In the genomic region with DNA sequence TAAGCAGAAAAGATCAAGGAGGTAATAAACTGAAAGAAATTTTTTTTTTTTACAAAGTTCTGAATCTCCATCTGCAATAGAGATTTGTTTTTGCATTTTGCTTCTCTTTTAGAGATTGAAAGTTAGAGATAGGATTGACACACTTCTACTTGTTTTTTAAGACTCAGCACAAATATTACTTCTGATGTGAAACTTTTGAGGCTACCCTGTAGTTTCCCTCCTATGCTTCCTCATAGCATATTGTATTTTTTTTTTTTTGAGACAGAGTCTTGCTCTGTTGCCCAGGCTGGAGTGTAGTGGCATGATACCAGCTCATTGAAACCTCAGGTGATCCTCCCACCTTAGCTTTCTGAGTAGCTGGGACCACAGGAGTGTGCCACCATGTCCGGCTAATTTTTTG, we compare ENCODE assay signal across 12 cellular contexts. TPM values are rescaled to one million over a fixed set of nuclear protein-coding genes. Genes with fewer than 3 reads are reported as not detected.
DNase-seq lines count a peak whose midpoint lies in the region; ATAC-seq and TF ChIP-seq lines count a peak whose summit lies in the region.
"Had no signal": no experiment of that assay in that cellular context is flagged by ENCODE, and none has a peak within 500 bp of the region (broad histone marks: within the 10 kb centered on the region; RNA-seq: fewer than 3 reads in every experiment).

No MANE protein-coding gene starts in this region.

- no peaks in the 10 kb centered on the region for H3K36me3 Mint-ChIP-seq in activated naive CD4-positive, alpha-beta T cell treated with anti-CD3 and anti-CD28 coated beads, Interleukin-2, amount 10 ng/mL, durations not matched to agents 7 days and 5 days
- no peaks in the 10 kb centered on the region for H3K36me3 Mint-ChIP-seq in activated naive CD8-positive, alpha-beta T cell treated with anti-CD3 and anti-CD28 coated beads for 36 hours

- ATAC-seq in HG03064 (IDR thresholded peaks at IDR 0.05; ENCODE audit: low read depth, unreplicated experiment) (peak; percentile 56), foreskin keratinocyte (no peak)

- in situ Hi-C loops in transverse colon (cut with MboI; ENCODE audit: low pct_ligation_motif_present in 1 of 4, low pct_unique_long_range_greater_than_20kb in 1 of 4, low sequenced_read_pairs in 3 of 4) = loop anchor here in 3 of 4 donors (10.0 to 25.0 kb wide), 3 partner anchors 123 to 375 kb away; a partner anchor contains a TSS

- no peak for TF ChIP-seq CTCF in transverse colon (IDR thresholded peaks at IDR 0.05)
- no peak for TF ChIP-seq CTCF in foreskin keratinocyte (conservative IDR thresholded peaks at IDR 0.05)

- CTCF ChIA-PET in activated naive CD4-positive, alpha-beta T cell treated with anti-CD3 and anti-CD28 coated beads, Interleukin-2, amount 10 ng/mL, durations not matched to agents 7 days and 5 days (lab: Charles Lee) = interaction anchor here (1.3 to 1.4 kb wide), 2 partner anchors 9 to 10 kb away, joined by 3 to 4 read pairs; no protein-coding TSS in a partner anchor

- peak overlapping the region; percentile 97 for H3K27ac Mint-ChIP-seq in activated naive CD4-positive, alpha-beta T cell treated with anti-CD3 and anti-CD28 coated beads, Interleukin-2, amount 10 ng/mL, durations not matched to agents 7 days and 5 days
- peak overlapping the region; percentile 86 for H3K27ac Mint-ChIP-seq in activated naive CD8-positive, alpha-beta T cell treated with anti-CD3 and anti-CD28 coated beads for 36 hours

- TF ChIP-seq POLR2A in transverse colon (IDR thresholded peaks at IDR 0.05) = no peak

- DNase-seq in activated naive CD4-positive, alpha-beta T cell treated with anti-CD3 and anti-CD28 coated beads, Interleukin-2, amount 10 ng/mL, durations not matched to agents 7 days and 5 days = no peak
- no peak for DNase-seq in activated naive CD4-positive, alpha-beta T cell (lab: John Stamatoyannopoulos, UW)
- no peak for DNase-seq in activated naive CD8-positive, alpha-beta T cell treated with anti-CD3 and anti-CD28 coated beads for 36 hours
- no peak for DNase-seq in transverse colon
- no peak for DNase-seq in stimulated activated CD4-positive, alpha-beta T cell treated with anti-CD3 and anti-CD28 coated beads, Interleukin-12 subunit alpha, Interleukin-12 subunit beta, amount 100 ng/mL, for 4 hours
- DNase-seq in foreskin keratinocyte = no peak
- DNase-seq in effector CD8-positive, alpha-beta T cell (lab: John Stamatoyannopoulos, UW) = no peak
- DNase-seq: cortex of kidney, heart right ventricle, NCI-H1930 had no signal

- 67 to 95% methylated on average over 1 of the region's 1 CpG for WGBS in transverse colon (ENCODE audit: low coverage in 1 of 2), 2 donors

- peaks cover 0 to 5% (median 0%) of the 10 kb centered on the region in 4 donors for H3K4me1 ChIP-seq in transverse colon
- no peaks in the 10 kb centered on the region for H3K4me1 ChIP-seq in foreskin keratinocyte

- H3K9me3 ChIP-seq in transverse colon = no peaks in the 10 kb centered on the region
- H3K9me3 ChIP-seq: heart right ventricle, mucosa of descending colon had no signal

- no peaks in the 10 kb centered on the region for H3K27me3 ChIP-seq in transverse colon
- H3K27me3 ChIP-seq in foreskin keratinocyte = no peaks in the 10 kb centered on the region
- H3K27me3 ChIP-seq: heart right ventricle had no signal

- H3K9me3 Mint-ChIP-seq in activated naive CD4-positive, alpha-beta T cell treated with anti-CD3 and anti-CD28 coated beads, Interleukin-2, amount 10 ng/mL, durations not matched to agents 7 days and 5 days = no peaks in the 10 kb centered on the region
- H3K9me3 Mint-ChIP-seq in activated naive CD8-positive, alpha-beta T cell treated with anti-CD3 and anti-CD28 coated beads for 36 hours = no peaks in the 10 kb centered on the region

- H3K4me3 Mint-ChIP-seq in activated naive CD4-positive, alpha-beta T cell treated with anti-CD3 and anti-CD28 coated beads, Interleukin-2, amount 10 ng/mL, durations not matched to agents 7 days and 5 days = peak overlapping the region; percentile 64
- H3K4me3 Mint-ChIP-seq in activated naive CD8-positive, alpha-beta T cell treated with anti-CD3 and anti-CD28 coated beads for 36 hours = no peak overlapping the region

- no peaks in the 10 kb centered on the region for H3K36me3 ChIP-seq in transverse colon
- H3K36me3 ChIP-seq: heart right ventricle had no signal

- TF ChIP-seq EP300 in transverse colon (IDR thresholded peaks at IDR 0.05; ENCODE audit: low read depth) = no peak

- no peaks in the 10 kb centered on the region for H3K27me3 Mint-ChIP-seq in activated naive CD4-positive, alpha-beta T cell treated with anti-CD3 and anti-CD28 coated beads, Interleukin-2, amount 10 ng/mL, durations not matched to agents 7 days and 5 days
- no peaks in the 10 kb centered on the region for H3K27me3 Mint-ChIP-seq in activated naive CD8-positive, alpha-beta T cell treated with anti-CD3 and anti-CD28 coated beads for 36 hours

- peaks cover 18% of the 10 kb centered on the region for H3K4me1 Mint-ChIP-seq in activated naive CD4-positive, alpha-beta T cell treated with anti-CD3 and anti-CD28 coated beads, Interleukin-2, amount 10 ng/mL, durations not matched to agents 7 days and 5 days
- peaks cover 9% of the 10 kb centered on the region for H3K4me1 Mint-ChIP-seq in activated naive CD8-positive, alpha-beta T cell treated with anti-CD3 and anti-CD28 coated beads for 36 hours

- intact Hi-C loops in transverse colon (cut with DNase I; ENCODE audit: low total_unique reads) = no loop called here

- H3K27ac ChIP-seq in transverse colon (peak overlapping the region in 3 of 4 donors; percentile 17 to 57 (median 27)), foreskin keratinocyte (no peak overlapping the region)

- no peak overlapping the region for H3K4me3 ChIP-seq in transverse colon
- H3K4me3 ChIP-seq: mucosa of descending colon had no signal

RNA-seq across cellular contexts. Expression of a gene that starts 32.1 kb away (rescaled TPM):
- 10 to 100 TPM; 11.0 to 11.6 TPM for total RNA-seq in activated naive CD8-positive, alpha-beta T cell treated with anti-CD3 and anti-CD28 coated beads for 36 hours
- total RNA-seq in transverse colon = 10 to 100 TPM in 3 of 4 donors, 1 to 10 TPM in 1; 7.6 to 23.9 (median 20.1) TPM
- 22.7 and 22.9 TPM in 2 replicates for total RNA-seq in foreskin keratinocyte
- 8.5 and 9.9 TPM in 2 replicates for polyA plus RNA-seq in foreskin keratinocyte
